In genomic region chr5:1666221-1666620, GRCh38 we compare ENCODE assay signal across 3 cellular contexts.
TF ChIP-seq lines count a peak whose summit lies in the region.

No MANE protein-coding gene starts in this region.

TF ChIP-seq in SK-N-SH, 30 proteins besides CTCF, POLR2A, EP300 and RAD21:
- no peak for TF ChIP-seq JUND (IDR thresholded peaks at IDR 0.05)
- TF ChIP-seq TCF12 (IDR thresholded peaks at IDR 0.05) = no peak
- no peak for TF ChIP-seq NRF1 (IDR thresholded peaks at IDR 0.05; ENCODE audit: low read depth, low read length)
- TF ChIP-seq USF2 (IDR thresholded peaks at IDR 0.05; ENCODE audit: borderline replicate concordance, low read depth, low read length) = no peak
- no peak for TF ChIP-seq MEF2A (IDR thresholded peaks at IDR 0.05; ENCODE audit: borderline replicate concordance, low read depth)
- no peak for TF ChIP-seq REST (IDR thresholded peaks at IDR 0.05; ENCODE audit: low read depth, low read length)
- TF ChIP-seq FOXM1 (IDR thresholded peaks at IDR 0.05; ENCODE audit: low read depth) = no peak
- TF ChIP-seq FOXJ3 (CRISPR knock-in tag; IDR thresholded peaks at IDR 0.05) = no peak
- TF ChIP-seq GABPA (IDR thresholded peaks at IDR 0.05; ENCODE audit: low read depth) = no peak
- no peak for TF ChIP-seq FOSL2 (IDR thresholded peaks at IDR 0.05; ENCODE audit: borderline replicate concordance, low read depth)
- TF ChIP-seq MXI1 (IDR thresholded peaks at IDR 0.05; ENCODE audit: low read depth, low read length) = no peak
TF ChIP-seq in SK-N-SH: peak in this region for 0.

TF ChIP-seq in SK-N-SH treated with all-trans-retinoic acid at 6 μM for 48 hours, 23 proteins besides CTCF, POLR2A, EP300 and RAD21:
- TF ChIP-seq GLIS3 (CRISPR knock-in tag; IDR thresholded peaks at IDR 0.05) = no peak
- TF ChIP-seq TSHZ2 (CRISPR knock-in tag; IDR thresholded peaks at IDR 0.05) = no peak
- TF ChIP-seq BACH2 (CRISPR knock-in tag; IDR thresholded peaks at IDR 0.05; ENCODE audit: borderline replicate concordance) = no peak
- TF ChIP-seq ZC3H10 (CRISPR knock-in tag; IDR thresholded peaks at IDR 0.05) = no peak
- TF ChIP-seq ZNF565 (CRISPR knock-in tag; conservative IDR thresholded peaks at IDR 0.05; ENCODE audit: low read depth) = no peak
- no peak for TF ChIP-seq ZNF70 (CRISPR knock-in tag; IDR thresholded peaks at IDR 0.05)
- no peak for TF ChIP-seq CSDC2 (CRISPR knock-in tag; IDR thresholded peaks at IDR 0.05)
- TF ChIP-seq POU6F1 (CRISPR knock-in tag; IDR thresholded peaks at IDR 0.05; ENCODE audit: borderline replicate concordance, low read depth) = no peak
- no peak for TF ChIP-seq ZFP30 (CRISPR knock-in tag; IDR thresholded peaks at IDR 0.05)
- TF ChIP-seq ZNF8 (CRISPR knock-in tag; IDR thresholded peaks at IDR 0.05) = no peak
- no peak for TF ChIP-seq ARNTL (CRISPR knock-in tag; IDR thresholded peaks at IDR 0.05; ENCODE audit: borderline replicate concordance, low read depth)
- no peak for TF ChIP-seq ZFP3 (CRISPR knock-in tag; IDR thresholded peaks at IDR 0.05)
- TF ChIP-seq SNAI2 (CRISPR knock-in tag; IDR thresholded peaks at IDR 0.05) = no peak
- TF ChIP-seq PATZ1 (CRISPR knock-in tag; IDR thresholded peaks at IDR 0.05; ENCODE audit: borderline replicate concordance) = no peak
TF ChIP-seq in SK-N-SH treated with all-trans-retinoic acid at 6 μM for 48 hours: peak in this region for 0.

TF ChIP-seq in H1, 55 proteins besides CTCF, POLR2A, EP300 and RAD21:
- TF ChIP-seq RXRA (IDR thresholded peaks at IDR 0.05; ENCODE audit: insufficient read depth, low read depth, low read length) (no peak), BRCA1 (IDR thresholded peaks at IDR 0.05; ENCODE audit: low read depth, low read length) (no peak), E2F6 (IDR thresholded peaks at IDR 0.05) (no peak), TAF7 (optimal IDR thresholded peaks at IDR 0.05; ENCODE audit: borderline replicate concordance, low read depth, low read length) (no peak), BACH1 (IDR thresholded peaks at IDR 0.05; ENCODE audit: low read length) (no peak)
TF ChIP-seq in H1: peak in this region for 0.
